Comparison of ENCODE assay signal across 1 cellular context in genomic region chr1:109959974-109960744, GRCh38.
TF ChIP-seq lines count a peak whose summit lies in the region.

No MANE protein-coding gene starts in this region.

TF ChIP-seq in HepG2, 621 proteins besides CTCF, POLR2A, EP300 and RAD21 (continued from another document and continues in another):
- peak; percentile 51; the same call in 1 of the 2 replicates for TF ChIP-seq ZBTB37 (CRISPR knock-in tag; IDR thresholded peaks at IDR 0.05)
- no peak for TF ChIP-seq TMF1 (CRISPR knock-in tag; IDR thresholded peaks at IDR 0.05; ENCODE audit: low read depth)
- peak; percentile 87 for TF ChIP-seq PAXIP1 (CRISPR knock-in tag; conservative IDR thresholded peaks at IDR 0.05)
- TF ChIP-seq ZBTB25 (CRISPR knock-in tag; IDR thresholded peaks at IDR 0.05): no peak; the same call in 1 of the 2 replicates
- peak; percentile 92 for TF ChIP-seq PPARG (CRISPR knock-in tag; conservative IDR thresholded peaks at IDR 0.05)
- peak; percentile 84 for TF ChIP-seq DPF2 (CRISPR knock-in tag; IDR thresholded peaks at IDR 0.05; ENCODE audit: borderline replicate concordance, low read depth)
- TF ChIP-seq AGO2 (optimal IDR thresholded peaks at IDR 0.05; ENCODE audit: low read depth, low read length): no peak
- peak; percentile 91 for TF ChIP-seq TFDP2 (CRISPR knock-in tag; IDR thresholded peaks at IDR 0.05)
- no peak for TF ChIP-seq CCAR2 (optimal IDR thresholded peaks at IDR 0.05; ENCODE audit: low read depth, low read length)
- no peak for TF ChIP-seq NFYC (CRISPR knock-in tag; IDR thresholded peaks at IDR 0.05)
- peak; percentile 9; the same call in 1 of the 2 replicates for TF ChIP-seq SIX1 (CRISPR knock-in tag; IDR thresholded peaks at IDR 0.05; ENCODE audit: borderline replicate concordance)
- TF ChIP-seq ZNF317 (CRISPR knock-in tag; IDR thresholded peaks at IDR 0.05): 0 out of 2 replicates have a peak, but pooled peaks have one; percentile 45
- TF ChIP-seq HOXA5 (CRISPR knock-in tag; IDR thresholded peaks at IDR 0.05): no peak
- TF ChIP-seq ZNF350 (CRISPR knock-in tag; IDR thresholded peaks at IDR 0.05; ENCODE audit: borderline replicate concordance, low read depth): no peak
- peak; percentile 46; the same call in 1 of the 2 replicates for TF ChIP-seq FOXP1 (IDR thresholded peaks at IDR 0.05)
- peak; percentile 81 for TF ChIP-seq FOXP1 (CRISPR knock-in tag; IDR thresholded peaks at IDR 0.05)
- peak; percentile 81 for TF ChIP-seq TBX2 (CRISPR knock-in tag; IDR thresholded peaks at IDR 0.05; ENCODE audit: borderline replicate concordance)
- peak; percentile 58; the same call in 1 of the 2 replicates for TF ChIP-seq ZFP1 (CRISPR knock-in tag; IDR thresholded peaks at IDR 0.05)
- peak; percentile 25 for TF ChIP-seq ZNF331 (CRISPR knock-in tag; IDR thresholded peaks at IDR 0.05)
- TF ChIP-seq NR2F6 (IDR thresholded peaks at IDR 0.05): peak; percentile 86
- TF ChIP-seq NR2F6 (CRISPR knock-in tag; IDR thresholded peaks at IDR 0.05): peak; percentile 86
- peak; percentile 91 for TF ChIP-seq TFDP1 (CRISPR knock-in tag; IDR thresholded peaks at IDR 0.05; ENCODE audit: borderline replicate concordance)
- 0 out of 2 replicates have a peak, but pooled peaks have one; percentile 58 for TF ChIP-seq BRD4 (CRISPR knock-in tag; IDR thresholded peaks at IDR 0.05)
- TF ChIP-seq ARID3A (IDR thresholded peaks at IDR 0.05; ENCODE audit: low read depth, low read length): peak; percentile 62; the same call in 1 of the 2 replicates
- TF ChIP-seq NFRKB (IDR thresholded peaks at IDR 0.05): no peak
- peak; percentile 73; the same call in 1 of the 2 replicates for TF ChIP-seq JUN (CRISPR knock-in tag; IDR thresholded peaks at IDR 0.05)
- TF ChIP-seq MIER2 (CRISPR knock-in tag; IDR thresholded peaks at IDR 0.05): peak; percentile 69
- peak; percentile 31; the same call in 1 of the 2 replicates for TF ChIP-seq SALL1 (CRISPR knock-in tag; IDR thresholded peaks at IDR 0.05)
- TF ChIP-seq ELF4 (CRISPR knock-in tag; IDR thresholded peaks at IDR 0.05; ENCODE audit: borderline replicate concordance): peak; percentile 61; the same call in 1 of the 2 replicates
- TF ChIP-seq ZNF546 (CRISPR knock-in tag; conservative IDR thresholded peaks at IDR 0.05): 0 out of 2 replicates have a peak, but pooled peaks have one; percentile 44
- peak; percentile 29; the same call in 1 of the 2 replicates for TF ChIP-seq ZMYM2 (CRISPR knock-in tag; IDR thresholded peaks at IDR 0.05)
- no peak for TF ChIP-seq RNF2 (conservative IDR thresholded peaks at IDR 0.05; ENCODE audit: low read depth)
- TF ChIP-seq HNF4G (IDR thresholded peaks at IDR 0.05; ENCODE audit: borderline replicate concordance, low read depth, low read length): peak; percentile 71
- TF ChIP-seq HNF4G (CRISPR knock-in tag; IDR thresholded peaks at IDR 0.05; ENCODE audit: borderline replicate concordance, low read depth): 0 out of 2 replicates have a peak, but pooled peaks have one; percentile 74
- TF ChIP-seq ZNF547 (CRISPR knock-in tag; IDR thresholded peaks at IDR 0.05): 0 out of 2 replicates have a peak, but pooled peaks have one; percentile 13
- TF ChIP-seq ATF3 (CRISPR knock-in tag; IDR thresholded peaks at IDR 0.05): 0 out of 2 replicates have a peak, but pooled peaks have one; percentile 21
- peak; percentile 31; the same call in 1 of the 2 replicates for TF ChIP-seq MEF2D (CRISPR knock-in tag; IDR thresholded peaks at IDR 0.05)
- no peak for TF ChIP-seq PRDM4 (CRISPR knock-in tag; IDR thresholded peaks at IDR 0.05; ENCODE audit: borderline replicate concordance)
- TF ChIP-seq HMG20A (CRISPR knock-in tag; IDR thresholded peaks at IDR 0.05; ENCODE audit: borderline replicate concordance): peak; percentile 89
- TF ChIP-seq ZNF639 (CRISPR knock-in tag; conservative IDR thresholded peaks at IDR 0.05): 0 out of 2 replicates have a peak, but pooled peaks have one; percentile 42
- TF ChIP-seq ZSCAN29 (CRISPR knock-in tag; conservative IDR thresholded peaks at IDR 0.05): peak; percentile 80; the same call in 1 of the 2 replicates
- TF ChIP-seq ISL2 (CRISPR knock-in tag; IDR thresholded peaks at IDR 0.05): peak; percentile 64
- TF ChIP-seq ZNF276 (CRISPR knock-in tag; IDR thresholded peaks at IDR 0.05; ENCODE audit: low read depth): 0 out of 2 replicates have a peak, but pooled peaks have one; percentile 51
- TF ChIP-seq NFIC (IDR thresholded peaks at IDR 0.05; ENCODE audit: low read length): peak; percentile 83
